1 cellular context compared by ENCODE assay signal in genomic region chr2:68722712-68723111, GRCh38.
TF ChIP-seq lines count a peak whose summit lies in the region.

No MANE protein-coding gene starts in this region.

TF ChIP-seq in WTC11, 78 proteins besides CTCF, POLR2A, EP300 and RAD21 (continued from another document):
- TF ChIP-seq MLX (CRISPR knock-in tag; IDR thresholded peaks at IDR 0.05): no peak
- no peak for TF ChIP-seq ZBTB21 (CRISPR knock-in tag; IDR thresholded peaks at IDR 0.05; ENCODE audit: borderline replicate concordance)
